Comparison of ENCODE assay signal across 8 cellular contexts in the genomic region with DNA sequence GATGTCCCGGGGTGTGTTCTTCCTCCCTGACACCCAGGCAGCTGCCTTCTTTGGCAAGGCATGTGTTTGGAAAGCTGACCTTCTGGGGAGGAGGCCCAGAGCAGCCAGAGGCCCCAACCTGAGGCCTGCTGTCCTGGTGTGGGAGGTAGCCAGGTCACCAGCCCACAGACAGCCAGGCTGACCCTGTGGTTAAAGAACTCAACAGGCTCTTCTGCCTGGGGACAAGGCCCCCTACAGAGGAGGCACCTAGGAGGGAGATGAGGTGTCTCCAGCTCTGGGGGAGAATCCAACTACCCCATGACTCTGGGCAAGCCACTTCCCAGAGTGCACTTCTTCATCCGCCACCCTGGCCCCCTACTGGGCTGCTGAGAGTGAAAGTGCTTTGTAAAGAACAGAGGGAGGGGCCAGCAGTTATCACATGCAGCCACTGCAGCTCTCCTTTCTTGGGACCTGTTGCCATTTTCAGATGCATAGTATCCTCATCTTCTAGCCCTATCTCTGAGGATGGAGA. TPM values are rescaled to one million over a fixed set of nuclear protein-coding genes. Genes with fewer than 3 reads are reported as not detected.
DNase-seq lines count a peak whose midpoint lies in the region; TF ChIP-seq lines count a peak whose summit lies in the region.

No MANE protein-coding gene starts in this region.

- H3K27ac ChIP-seq in CD4-positive, alpha-beta memory T cell (ENCODE audit: low read depth, low read length), result peak overlapping the region; percentile 73
- peak overlapping the region; percentile 32 for H3K27ac ChIP-seq in caudate nucleus (ENCODE audit: low read depth, low read length)
- peak overlapping the region; percentile 49 to 79 (median 79) for H3K27ac ChIP-seq in stomach

- intact Hi-C loops in CD4-positive, alpha-beta memory T cell (cut with micrococcal nuclease), result loop anchor here (1.0 to 2.0 kb wide), 3 partner anchors 10 to 38 kb away; partner anchors contain the start of gene SREBF1
- intact Hi-C loops in stomach (cut with DNase I; ENCODE audit: low total_unique reads) (no loop called here), posterior vena cava (cut with DNase I) (loop anchor here in 1 of 2 donors (5.0 to 10.0 kb wide), 2 partner anchors 38 to 165 kb away; partner anchors contain the start of gene RAI1)

- H3K4me1 ChIP-seq in CD4-positive, alpha-beta memory T cell (ENCODE audit: insufficient read depth, low read length), result peaks cover 54% of the 10 kb centered on the region
- peaks cover 27 to 53% (median 41%) of the 10 kb centered on the region in 4 donors for H3K4me1 ChIP-seq in stomach

- H3K9me3 ChIP-seq in CD4-positive, alpha-beta memory T cell (ENCODE audit: control insufficient read depth in 1 of 2, low read length in 2 of 2), result no peaks in the 10 kb centered on the region
- no peaks in the 10 kb centered on the region for H3K9me3 ChIP-seq in stomach

- no peaks in the 10 kb centered on the region for H3K36me3 ChIP-seq in CD4-positive, alpha-beta memory T cell (ENCODE audit: insufficient read depth, low read length)
- H3K36me3 ChIP-seq in stomach, result peaks cover 0 to 35% (median 26%) of the 10 kb centered on the region in 4 donors

- DNase-seq in CD4-positive, alpha-beta memory T cell, result peak; percentile 64 to 80 (median 71)
- DNase-seq in HT1080 (ENCODE audit: low read depth) (peak; percentile 59), UCSD-AML1 (lab: John Stamatoyannopoulos, UW; ENCODE audit: unreplicated experiment) (peak; percentile 75), caudate nucleus (lab: John Stamatoyannopoulos, UW) (peak in 6 of 61 donors; percentile 17 to 49 (median 30)), lung microvascular endothelial cell (ENCODE audit: low read depth in 2 of 2) (peak; percentile 52 to 61), stomach (peak; percentile 44), epidermal melanocyte (ENCODE audit: insufficient read length, low spot score) (no peak), posterior vena cava (ENCODE audit: low spot score) (no peak)

- CTCF ChIA-PET in CD4-positive, alpha-beta memory T cell (lab: Charles Lee; ENCODE audit: partially characterized antibody), result interaction anchor here (0.6 to 17.6 kb wide), 7 partner anchors 9 to 209 kb away, joined by 3 to 234 read pairs (median 4); no protein-coding TSS in a partner anchor

- H3K4me1 Mint-ChIP-seq in CD4-positive, alpha-beta memory T cell, result peaks cover 25 to 63% (median 48%) of the 10 kb centered on the region in 4 donors

- H3K4me3 Mint-ChIP-seq in CD4-positive, alpha-beta memory T cell, result peak overlapping the region in 7 of 8 donors; percentile 32 to 81 (median 55)

- peaks cover 0 to 2% of the 10 kb centered on the region in 2 donors for H3K36me3 Mint-ChIP-seq in CD4-positive, alpha-beta memory T cell

- WGBS in stomach, 5 donors, result 60 to 70% (median 69%) methylated on average over 2 of the region's 2 CpGs

- no peak for TF ChIP-seq POLR2A in stomach (IDR thresholded peaks at IDR 0.05)

- H3K9me3 Mint-ChIP-seq in CD4-positive, alpha-beta memory T cell, result no peaks in the 10 kb centered on the region

- peak overlapping the region; percentile 93 to 97 (median 95) for H3K27ac Mint-ChIP-seq in CD4-positive, alpha-beta memory T cell

- H3K27me3 ChIP-seq in CD4-positive, alpha-beta memory T cell (ENCODE audit: insufficient read depth, low read length), result no peaks in the 10 kb centered on the region
- no peaks in the 10 kb centered on the region for H3K27me3 ChIP-seq in stomach

- no peaks in the 10 kb centered on the region for H3K27me3 Mint-ChIP-seq in CD4-positive, alpha-beta memory T cell

- POLR2A ChIA-PET in CD4-positive, alpha-beta memory T cell (lab: Charles Lee; ENCODE audit: partially characterized antibody), result interaction anchor here (0.7 to 5.3 kb wide), 10 partner anchors 9 to 156 kb away, joined by 3 to 59 read pairs (median 4); partner anchors contain the start of gene SREBF1

- H3K4me3 ChIP-seq in CD4-positive, alpha-beta memory T cell (ENCODE audit: low read length in 2 of 2), result peak overlapping the region in 1 of 2 donors; percentile 22
- H3K4me3 ChIP-seq in stomach, result no peak overlapping the region

- no peak for TF ChIP-seq CTCF in stomach (IDR thresholded peaks at IDR 0.05)

- no peak for TF ChIP-seq EP300 in stomach (IDR thresholded peaks at IDR 0.05)

RNA-seq across cellular contexts. Expression of gene SREBF1, which starts 13.1 kb away (rescaled TPM):
- 10 to 100 TPM in 1 of 2 experiments, 1 to 10 TPM in 1; 10.0 to 11.7 TPM for total RNA-seq in CD4-positive, alpha-beta memory T cell
- 10 to 100 TPM in 1 of 2 donors, 1 to 10 TPM in 1; 5.0 to 15.5 TPM for polyA plus RNA-seq in CD4-positive, alpha-beta memory T cell
- 42.2 and 65.4 TPM in 2 replicates for total RNA-seq in HT1080 (2014; rRNA removed; shearing (Covaris generic))
- 28.6 and 29.9 TPM in 2 replicates for polyA plus RNA-seq in HT1080 (2015; cell fraction: cytosol; rRNA removed)
- polyA plus RNA-seq in HT1080 (2015; cell fraction: nucleus; rRNA removed), result 168 and 169 TPM in 2 replicates
- total RNA-seq in lung microvascular endothelial cell, result 28.4 and 41.4 TPM in 2 replicates
- total RNA-seq in stomach, result 100 to 1,000 TPM in 3 of 5 donors, 10 to 100 TPM in 2; 18.9 to 207 (median 126) TPM
- 10 to 100 TPM; 13.1 to 64.5 (median 17.2) TPM for polyA plus RNA-seq in stomach
- 10 to 100 TPM; 29.3 to 62.7 TPM for total RNA-seq in posterior vena cava

Comparison
In these comparisons a context has a peak if more than half of its experiments do, and no peak if none do; other contexts are left out.
1. DNase-seq: peak in CD4-positive, alpha-beta memory T cell (5 of 5), HT1080 (single experiment), UCSD-AML1 (single experiment), lung microvascular endothelial cell (2 of 2) and stomach (single experiment); none in epidermal melanocyte (single experiment) and posterior vena cava (single experiment).
2. Peak in every context shown above with its lines, with median percentiles within 50 percentile points of each other: H3K27ac ChIP-seq.